ENCODE assay signal across 8 cellular contexts in the genomic region with DNA sequence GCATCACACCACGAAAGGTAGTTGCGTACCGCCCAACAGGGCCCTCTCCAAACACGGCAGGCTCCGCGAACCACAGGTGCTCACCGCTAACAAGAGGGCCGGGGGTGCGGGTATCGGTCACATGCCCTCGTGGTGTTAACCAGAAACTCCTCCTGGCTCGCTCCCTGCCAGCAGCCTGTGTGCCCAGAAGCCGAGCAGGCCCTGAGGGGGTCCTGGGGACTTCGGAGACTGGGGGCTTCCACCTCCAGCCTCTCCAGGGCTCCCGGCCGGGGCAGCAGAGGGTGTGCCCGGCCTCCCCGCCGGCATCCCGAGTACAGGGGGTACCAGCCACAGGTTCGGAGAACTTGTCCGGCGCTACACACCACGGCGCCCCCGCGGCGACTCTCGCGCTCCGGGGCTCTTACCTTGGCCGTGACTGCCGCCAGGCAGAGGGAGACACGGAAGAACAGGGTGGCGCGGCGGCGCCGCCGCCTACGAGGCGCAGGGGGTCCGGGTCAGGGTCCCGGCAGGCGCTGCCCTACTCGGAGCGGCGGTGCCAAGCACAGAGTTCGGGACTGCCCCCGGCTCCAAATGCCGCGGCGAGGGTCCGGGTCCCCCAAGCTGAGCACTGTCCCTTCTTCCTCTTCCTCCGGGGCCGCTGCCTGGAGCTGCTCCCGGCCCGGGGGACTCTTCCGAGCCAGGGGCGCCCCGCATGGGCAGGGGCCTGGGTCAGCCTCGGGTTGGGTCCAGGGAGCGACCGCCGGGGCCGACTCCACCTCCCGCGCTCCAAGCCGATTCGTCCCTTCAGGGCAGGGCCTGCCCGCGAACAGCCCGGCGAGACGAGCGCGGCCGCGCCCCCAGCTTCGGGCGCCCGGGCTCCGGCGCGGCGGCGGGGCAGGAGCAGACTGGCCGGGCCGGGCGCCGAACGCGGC. TPM values are rescaled to one million over a fixed set of nuclear protein-coding genes. Genes with fewer than 3 reads are reported as not detected.
A peak's percentile ranks its signal among the peaks of the same experiment; 100 is the strongest.
DNase-seq lines count a peak whose midpoint lies in the region; ATAC-seq and TF ChIP-seq lines count a peak whose summit lies in the region.

A gene (minus strand): TSS at position 886 of the 911 bp plus-strand sequence.

- H4K20me1 ChIP-seq in HCT116 (ENCODE audit: insufficient read depth) (no peaks in the 10 kb centered on the region), OCI-LY1 (ENCODE audit: insufficient read depth, low read length) (no peaks in the 10 kb centered on the region)

- H3K4me1 ChIP-seq in HCT116 (ENCODE audit: control insufficient read depth in 1 of 2, insufficient read depth in 2 of 2, low read length in 2 of 2) (peaks cover 0 to 7% of the 10 kb centered on the region in 2 experiments; a peak in 1 of 4 replicates), OCI-LY1 (ENCODE audit: insufficient read depth, low read length, severe bottlenecking) (peaks cover 28% of the 10 kb centered on the region), left lung (peaks cover 7 to 35% of the 10 kb centered on the region in 2 donors)

- ATAC-seq in HCT116 (no peak; the same call in none of the 2 replicates), left lung (peak; percentile 28), esophagus mucosa (no peak)
- peak; percentile 7 for ATAC-seq in stimulated activated naive CD8-positive, alpha-beta T cell treated with anti-CD3 and anti-CD28 coated beads, Interleukin-15, Interleukin-2, amounts not matched to agents 100 U/mL and 50 U/mL, for 24 hours

- H3K4me2 ChIP-seq in HCT116 (ENCODE audit: low read length) (peak within 1 kb of the TSS; percentile 71), OCI-LY1 (ENCODE audit: low read length) (peak within 1 kb of the TSS; percentile 92)

- H3F3A ChIP-seq in OCI-LY1 (ENCODE audit: insufficient read depth, low read length): no peaks in the 10 kb centered on the region

- no peak for TF ChIP-seq POLR2A in HCT116 (IDR thresholded peaks at IDR 0.05; ENCODE audit: borderline replicate concordance, extremely low read depth, insufficient read depth, insufficient read length)

- TF ChIP-seq CTCF in HCT116 (IDR thresholded peaks at IDR 0.05 in 2 of 3, conservative IDR thresholded peaks at IDR 0.05 in 1 of 3; ENCODE audit: borderline replicate concordance in 1 of 3, insufficient read depth in 1 of 3, low read depth in 2 of 3, low read length in 2 of 3) (no peak), OCI-LY1 (IDR thresholded peaks at IDR 0.05; ENCODE audit: low read length) (no peak), left lung (IDR thresholded peaks at IDR 0.05) (no peak)

- H2AFZ ChIP-seq in HCT116 (ENCODE audit: low read depth, low read length, poor library complexity, severe bottlenecking): no peak within 1 kb of the TSS
- H2AFZ ChIP-seq in OCI-LY1 (ENCODE audit: low read length): no peak within 1 kb of the TSS

- H3K79me2 ChIP-seq in HCT116 (ENCODE audit: insufficient read depth, low read length) (no peaks in the 10 kb centered on the region), OCI-LY1 (ENCODE audit: insufficient read depth, low read length) (no peaks in the 10 kb centered on the region)

- H3K9me3 ChIP-seq in HCT116 (ENCODE audit: control insufficient read depth in 1 of 2, insufficient read depth in 1 of 2, low read depth in 1 of 2, low read length in 2 of 2) (no peaks in the 10 kb centered on the region), OCI-LY1 (ENCODE audit: low read length) (no peaks in the 10 kb centered on the region), left lung (no peaks in the 10 kb centered on the region)

- H3K9me2 ChIP-seq in HCT116 (ENCODE audit: insufficient read depth) (no peaks in the 10 kb centered on the region), OCI-LY1 (ENCODE audit: low read depth, low read length) (no peaks in the 10 kb centered on the region)

- H3K36me3 ChIP-seq in HCT116 (ENCODE audit: control insufficient read depth in 1 of 2, insufficient read depth in 2 of 2, low read length in 2 of 2): no peaks in the 10 kb centered on the region
- H3K36me3 ChIP-seq in OCI-LY1 (ENCODE audit: insufficient read depth, low read length): no peaks in the 10 kb centered on the region
- H3K36me3 ChIP-seq in left lung: no peaks in the 10 kb centered on the region

- POLR2A ChIA-PET in HCT116 (lab: Charles Lee): no interaction called here

- peak within 1 kb of the TSS; percentile 26 to 42; a peak in 3 of 4 replicates for H3K4me3 ChIP-seq in HCT116 (replicated peaks in 1 of 2; ENCODE audit: low read depth in 1 of 2, low read length in 2 of 2)
- H3K4me3 ChIP-seq in OCI-LY1 (ENCODE audit: low read depth, low read length, poor library complexity, severe bottlenecking): peak within 1 kb of the TSS; percentile 70
- H3K4me3 ChIP-seq in left lung: peak within 1 kb of the TSS; percentile 61 to 72

- H3K27me3 ChIP-seq in HCT116 (ENCODE audit: insufficient read depth, low read length) (0 out of 2 replicates have a peak, but pooled peaks cover 6% of the 10 kb centered on the region), OCI-LY1 (ENCODE audit: insufficient read depth, low read length) (no peaks in the 10 kb centered on the region), left lung (peaks cover 0 to 64% of the 10 kb centered on the region in 2 donors)

- no TSS peak for BruUV-seq in HCT116 (replicated peaks; lab: Mats Ljungman, UMichigan)

- intact Hi-C loops in HCT116 (cut with micrococcal nuclease) (loop anchor here (5.0 to 10.0 kb wide), 2 partner anchors 1102 to 1235 kb away; no protein-coding TSS in a partner anchor), left lung (cut with DNase I) (no loop called here)

- H3K27ac ChIP-seq in HCT116 (ENCODE audit: low read depth, low read length): no peak within 1 kb of the TSS
- no peak within 1 kb of the TSS for H3K27ac ChIP-seq in OCI-LY1 (ENCODE audit: low read depth, low read length, poor library complexity, severe bottlenecking)
- H3K27ac ChIP-seq in cingulate gyrus (ENCODE audit: low read depth, low read length): peak within 1 kb of the TSS; percentile 72
- H3K27ac ChIP-seq in left lung: peak within 1 kb of the TSS; percentile 26 to 67

- CTCF ChIA-PET in HCT116 (lab: Charles Lee): no interaction called here

- H3K9ac ChIP-seq in HCT116 (ENCODE audit: low read length): no peak within 1 kb of the TSS
- peak within 1 kb of the TSS; percentile 62 for H3K9ac ChIP-seq in OCI-LY1 (ENCODE audit: low read length)

- no peak for TF ChIP-seq RAD21 in HCT116 (IDR thresholded peaks at IDR 0.05; ENCODE audit: low read depth)

- DNase-seq in GM03348 (ENCODE audit: low spot score) (peak; percentile 80), HCT116 (ENCODE audit: low read depth, low spot score) (no peak), left lung (peak; percentile 56 to 81), HuH-7.5 (ENCODE audit: low spot score) (no peak)
- DNase-seq in stimulated activated naive CD8-positive, alpha-beta T cell treated with anti-CD3 and anti-CD28 coated beads, Interleukin-15, Interleukin-2, amounts not matched to agents 100 U/mL and 50 U/mL, for 24 hours: peak; percentile 13

- RAD21 ChIA-PET in HCT116 (lab: Charles Lee; ENCODE audit: low non-redundant PET in 1 of 2, low total read pairs in 2 of 2, uncharacterized antibody in 2 of 2, unreplicated experiment in 2 of 2): no interaction called here

TF ChIP-seq in HCT116, 20 proteins besides CTCF, POLR2A, EP300 and RAD21:
- TF ChIP-seq, protein P1, sequence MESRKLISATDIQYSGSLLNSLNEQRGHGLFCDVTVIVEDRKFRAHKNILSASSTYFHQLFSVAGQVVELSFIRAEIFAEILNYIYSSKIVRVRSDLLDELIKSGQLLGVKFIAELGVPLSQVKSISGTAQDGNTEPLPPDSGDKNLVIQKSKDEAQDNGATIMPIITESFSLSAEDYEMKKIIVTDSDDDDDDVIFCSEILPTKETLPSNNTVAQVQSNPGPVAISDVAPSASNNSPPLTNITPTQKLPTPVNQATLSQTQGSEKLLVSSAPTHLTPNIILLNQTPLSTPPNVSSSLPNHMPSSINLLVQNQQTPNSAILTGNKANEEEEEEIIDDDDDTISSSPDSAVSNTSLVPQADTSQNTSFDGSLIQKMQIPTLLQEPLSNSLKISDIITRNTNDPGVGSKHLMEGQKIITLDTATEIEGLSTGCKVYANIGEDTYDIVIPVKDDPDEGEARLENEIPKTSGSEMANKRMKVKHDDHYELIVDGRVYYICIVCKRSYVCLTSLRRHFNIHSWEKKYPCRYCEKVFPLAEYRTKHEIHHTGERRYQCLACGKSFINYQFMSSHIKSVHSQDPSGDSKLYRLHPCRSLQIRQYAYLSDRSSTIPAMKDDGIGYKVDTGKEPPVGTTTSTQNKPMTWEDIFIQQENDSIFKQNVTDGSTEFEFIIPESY (IDR thresholded peaks at IDR 0.05; ENCODE audit: extremely low read depth, insufficient replicate concordance, low read length): no peak
- TF ChIP-seq POLR2AphosphoS5 (IDR thresholded peaks at IDR 0.05; ENCODE audit: low read depth, low read length) (no peak), EGR1 (IDR thresholded peaks at IDR 0.05; ENCODE audit: low read depth) (no peak), TCF7L2 (IDR thresholded peaks at IDR 0.05; ENCODE audit: borderline replicate concordance, extremely low read depth, insufficient read depth, insufficient read length) (no peak), ZFX (IDR thresholded peaks at IDR 0.05) (no peak), ZNF274 (IDR thresholded peaks at IDR 0.05; ENCODE audit: low read depth, low read length) (no peak), YY1 (IDR thresholded peaks at IDR 0.05; ENCODE audit: extremely low read depth, insufficient replicate concordance, low read depth, low read length) (no peak), CEBPB (IDR thresholded peaks at IDR 0.05; ENCODE audit: low read depth) (no peak), EZH2phosphoT487 (IDR thresholded peaks at IDR 0.05; ENCODE audit: borderline replicate concordance) (no peak), SP1 (IDR thresholded peaks at IDR 0.05; ENCODE audit: low read depth) (no peak), JUND (IDR thresholded peaks at IDR 0.05) (no peak), SIN3A (IDR thresholded peaks at IDR 0.05; ENCODE audit: low read depth) (no peak)
- TF ChIP-seq, protein P2, sequence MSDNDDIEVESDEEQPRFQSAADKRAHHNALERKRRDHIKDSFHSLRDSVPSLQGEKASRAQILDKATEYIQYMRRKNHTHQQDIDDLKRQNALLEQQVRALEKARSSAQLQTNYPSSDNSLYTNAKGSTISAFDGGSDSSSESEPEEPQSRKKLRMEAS (IDR thresholded peaks at IDR 0.05): no peak

RNA-seq across cellular contexts. Expression of the gene that starts here (rescaled TPM):
- total RNA-seq in HCT116 (2021; ENCODE audit: unreplicated experiment) (1.5 TPM), left lung (10 to 100 TPM; 22.4 to 28.9 TPM), esophagus mucosa (6.2 TPM)
- polyA plus RNA-seq in HCT116 (2012): 0.69 and 1.3 TPM in 2 replicates

Comparison
In these comparisons a context has a peak if more than half of its experiments do, and no peak if none do; other contexts are left out.
1. DNase-seq: peak in GM03348 (single experiment), left lung (2 of 2) and stimulated activated naive CD8-positive, alpha-beta T cell treated with anti-CD3 and anti-CD28 coated beads, Interleukin-15, Interleukin-2, amounts not matched to agents 100 U/mL and 50 U/mL, for 24 hours (single experiment); none in HCT116 (single experiment) and HuH-7.5 (single experiment).
2. ATAC-seq: peak in left lung (single experiment) and stimulated activated naive CD8-positive, alpha-beta T cell treated with anti-CD3 and anti-CD28 coated beads, Interleukin-15, Interleukin-2, amounts not matched to agents 100 U/mL and 50 U/mL, for 24 hours (single experiment); none in HCT116 (single experiment) and esophagus mucosa (single experiment).
3. H3K27ac ChIP-seq: peak in cingulate gyrus (single experiment) and left lung (2 of 2); none in HCT116 (single experiment) and OCI-LY1 (single experiment).
4. Peak in every context shown above with its lines, with median percentiles within 50 percentile points of each other: H3K4me3 ChIP-seq.